ENCODE assay signal across 18 cellular contexts in the genomic region with DNA sequence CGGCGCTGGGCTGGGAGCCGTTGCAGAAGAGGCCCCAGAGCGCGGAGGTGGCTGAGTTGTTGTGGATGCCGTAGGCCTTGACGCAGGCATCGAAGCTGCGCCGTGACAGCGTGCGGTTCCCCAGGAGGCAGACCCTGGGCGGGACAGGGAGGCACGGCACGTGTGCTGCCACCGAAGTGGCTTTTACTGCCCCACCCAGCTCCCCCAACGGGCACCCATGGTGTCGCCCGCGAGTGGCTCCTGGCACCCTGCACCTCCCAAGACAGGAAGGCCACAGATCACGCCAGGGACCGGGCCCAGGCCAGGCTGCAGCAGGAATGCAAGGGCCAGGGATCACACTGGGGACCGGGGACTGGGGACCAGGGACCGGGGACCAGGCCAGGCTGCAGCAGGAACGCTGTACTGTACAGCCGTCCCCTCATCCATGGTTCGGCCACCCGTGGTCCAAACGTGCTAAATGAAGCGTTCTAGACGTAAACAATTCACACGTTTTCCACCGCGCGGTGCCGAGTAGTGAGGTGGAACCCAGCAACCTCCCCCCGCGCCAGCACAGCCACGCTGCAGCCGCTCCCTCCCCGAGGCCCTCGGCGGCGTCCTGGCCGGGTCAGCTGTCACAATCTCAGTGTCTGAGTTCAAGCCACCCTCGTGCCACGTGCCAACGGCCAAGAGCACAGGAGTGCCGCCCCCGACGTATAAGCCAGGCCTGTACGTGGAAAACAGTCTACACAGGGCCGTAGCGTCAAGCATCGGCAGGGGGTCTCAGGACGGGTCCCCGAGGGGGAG. TPM values are rescaled to one million over a fixed set of nuclear protein-coding genes. Genes with fewer than 3 reads are reported as not detected.
DNase-seq lines count a peak whose midpoint lies in the region; FAIRE-seq and TF ChIP-seq lines count a peak whose summit lies in the region.
"Had no signal": no experiment of that assay in that cellular context is flagged by ENCODE, and none has a peak within 500 bp of the region (broad histone marks: within the 10 kb centered on the region; RNA-seq: fewer than 3 reads in every experiment).

No MANE protein-coding gene starts in this region.

- no peak overlapping the region for H3K4me2 ChIP-seq in mesenchymal stem cell (ENCODE audit: low read length, poor library complexity, severe bottlenecking)
- H3K4me2 ChIP-seq: BLaER1 had no signal

- H2AK5ac ChIP-seq in mesenchymal stem cell (ENCODE audit: low read length, severe bottlenecking), result no peak overlapping the region

- H2BK120ac ChIP-seq in mesenchymal stem cell (ENCODE audit: low read depth, low read length), result no peak overlapping the region

- H4K91ac ChIP-seq in mesenchymal stem cell (ENCODE audit: low read length), result peak overlapping the region; percentile 18

- no peak overlapping the region for H2BK15ac ChIP-seq in mesenchymal stem cell (ENCODE audit: low read depth, poor library complexity, severe bottlenecking)

- peaks cover 14 to 26% of the 10 kb centered on the region in 2 experiments for H3K36me3 ChIP-seq in mesenchymal stem cell (ENCODE audit: control insufficient read depth in 1 of 2, insufficient read depth in 2 of 2, low read depth in 1 of 2, low read length in 2 of 2)
- H3K36me3 ChIP-seq: HAP-1 had no signal

- TF ChIP-seq CTCF in RWPE1 (conservative IDR thresholded peaks at IDR 0.05; ENCODE audit: low read depth), result no peak
- TF ChIP-seq CTCF in GM10248 (IDR thresholded peaks at IDR 0.05; ENCODE audit: control extremely low read depth, extremely low read depth, low read depth, missing control alignments), result no peak

- H3K27ac Mint-ChIP-seq in activated naive CD4-positive, alpha-beta T cell treated with anti-CD3 and anti-CD28 coated beads, Interleukin-2, amount 50 U/mL, for 24 hours, result peak overlapping the region; percentile 59
- no peak overlapping the region for H3K27ac Mint-ChIP-seq in T-helper 2 cell treated with Interferon-gamma antibody and Interleukin-4, amounts not matched to agents 5 μg/mL and 100 μg/mL, for 36 hours
- H3K27ac Mint-ChIP-seq: CD14-positive monocyte; CD4-positive, alpha-beta memory T cell had no signal

- no peak overlapping the region for H3K4me3 Mint-ChIP-seq in activated naive CD4-positive, alpha-beta T cell treated with anti-CD3 and anti-CD28 coated beads, Interleukin-2, amount 50 U/mL, for 24 hours
- no peak overlapping the region for H3K4me3 Mint-ChIP-seq in T-helper 2 cell treated with Interferon-gamma antibody and Interleukin-4, amounts not matched to agents 5 μg/mL and 100 μg/mL, for 36 hours
- H3K4me3 Mint-ChIP-seq: CD14-positive monocyte; CD4-positive, alpha-beta memory T cell had no signal

- no peak overlapping the region for H2BK5ac ChIP-seq in mesenchymal stem cell (ENCODE audit: low read depth, low read length, poor library complexity, severe bottlenecking)

- no peaks in the 10 kb centered on the region for H3K4me1 Mint-ChIP-seq in activated naive CD4-positive, alpha-beta T cell treated with anti-CD3 and anti-CD28 coated beads, Interleukin-2, amount 50 U/mL, for 24 hours
- no peaks in the 10 kb centered on the region for H3K4me1 Mint-ChIP-seq in T-helper 2 cell treated with Interferon-gamma antibody and Interleukin-4, amounts not matched to agents 5 μg/mL and 100 μg/mL, for 36 hours (ENCODE audit: low read depth)
- H3K4me1 Mint-ChIP-seq: CD14-positive monocyte; CD4-positive, alpha-beta memory T cell had no signal

- H3K4me3 ChIP-seq in mesenchymal stem cell (ENCODE audit: insufficient read depth in 1 of 2, low read depth in 1 of 2, low read length in 2 of 2), result no peak overlapping the region
- H3K4me3 ChIP-seq: BLaER1, GM12878, HAP-1 had no signal

- no peaks in the 10 kb centered on the region for H3K9me3 Mint-ChIP-seq in activated naive CD4-positive, alpha-beta T cell treated with anti-CD3 and anti-CD28 coated beads, Interleukin-2, amount 50 U/mL, for 24 hours
- H3K9me3 Mint-ChIP-seq in T-helper 2 cell treated with Interferon-gamma antibody and Interleukin-4, amounts not matched to agents 5 μg/mL and 100 μg/mL, for 36 hours, result no peaks in the 10 kb centered on the region

- H4K8ac ChIP-seq in mesenchymal stem cell (ENCODE audit: low read length), result no peak overlapping the region

- POLR2A ChIA-PET in RWPE1 (lab: Yijun Ruan, JAX; ENCODE audit: low non-redundant PET), result interaction anchor here (0.5 kb wide), 1 partner anchor 24 kb away, joined by 3 read pairs; no protein-coding TSS in a partner anchor
- POLR2A ChIA-PET in GM10248 (lab: Yijun Ruan, JAX), result no interaction called here

- no peak overlapping the region for H3K14ac ChIP-seq in mesenchymal stem cell (ENCODE audit: low read length in 2 of 2)

- no peaks in the 10 kb centered on the region for H3K79me1 ChIP-seq in mesenchymal stem cell (replicated peaks; ENCODE audit: low read length, poor library complexity, severe bottlenecking)

- peaks cover 2% of the 10 kb centered on the region for H3K4me1 ChIP-seq in mesenchymal stem cell (ENCODE audit: control insufficient read depth, insufficient read depth, low read depth, low read length)
- H3K4me1 ChIP-seq: BLaER1, HAP-1 had no signal

- H3K4ac ChIP-seq in mesenchymal stem cell (ENCODE audit: low read depth in 1 of 2, low read length in 2 of 2), result no peak overlapping the region

- no peak overlapping the region for H2AFZ ChIP-seq in mesenchymal stem cell (ENCODE audit: low read depth, low read length)

- no peaks in the 10 kb centered on the region for H3K27me3 ChIP-seq in mesenchymal stem cell (ENCODE audit: control insufficient read depth in 1 of 2, insufficient read depth in 1 of 2, low read length in 2 of 2)
- H3K27me3 ChIP-seq: BLaER1 had no signal

- no peak overlapping the region for H2BK12ac ChIP-seq in mesenchymal stem cell (ENCODE audit: low read length in 2 of 2)

- DNase-seq in activated naive CD4-positive, alpha-beta T cell (lab: John Stamatoyannopoulos, UW), result no peak
- no peak for DNase-seq in RWPE1 (ENCODE audit: low spot score)
- DNase-seq in mesenchymal stem cell, result no peak
- DNase-seq in urothelium cell line (ENCODE audit: low spot score), result no peak
- no peak for DNase-seq in T-helper 2 cell treated with Interferon-gamma antibody and Interleukin-4, amounts not matched to agents 5 μg/mL and 100 μg/mL, for 36 hours (ENCODE audit: low spot score)
- DNase-seq in activated T-cell treated with anti-CD3 and anti-CD28 coated beads for 4 hours, result no peak
- no peak for DNase-seq in GM10248 (ENCODE audit: extremely low spot score)
- DNase-seq: 8988T; Calu3; CD4-positive, alpha-beta memory T cell; DMS79 treated with DMSO at 0.1 percent for 48 hours; GF-D8; IMR-90 had no signal

- H3K18ac ChIP-seq in mesenchymal stem cell (ENCODE audit: low read depth in 1 of 2, low read length in 2 of 2), result no peak overlapping the region

- no peaks in the 10 kb centered on the region for H3K36me3 Mint-ChIP-seq in activated naive CD4-positive, alpha-beta T cell treated with anti-CD3 and anti-CD28 coated beads, Interleukin-2, amount 50 U/mL, for 24 hours
- H3K36me3 Mint-ChIP-seq in T-helper 2 cell treated with Interferon-gamma antibody and Interleukin-4, amounts not matched to agents 5 μg/mL and 100 μg/mL, for 36 hours (ENCODE audit: low read depth), result peaks cover 29% of the 10 kb centered on the region

- no peak overlapping the region for H3K9ac ChIP-seq in mesenchymal stem cell (ENCODE audit: low read length)
- H3K9ac ChIP-seq: BLaER1 had no signal

- H3K27me3 Mint-ChIP-seq in activated naive CD4-positive, alpha-beta T cell treated with anti-CD3 and anti-CD28 coated beads, Interleukin-2, amount 50 U/mL, for 24 hours, result no peaks in the 10 kb centered on the region
- H3K27me3 Mint-ChIP-seq in T-helper 2 cell treated with Interferon-gamma antibody and Interleukin-4, amounts not matched to agents 5 μg/mL and 100 μg/mL, for 36 hours (ENCODE audit: low read depth), result no peaks in the 10 kb centered on the region
- H3K27me3 Mint-ChIP-seq: CD4-positive, alpha-beta memory T cell had no signal

- FAIRE-seq in urothelium cell line (lab: Jason Lieb, UNC), result peak; percentile 32
- FAIRE-seq: GM12878 had no signal

- H3K27ac ChIP-seq in RWPE1 (peak overlapping the region; percentile 29), mesenchymal stem cell (ENCODE audit: low read length, poor library complexity, severe bottlenecking) (no peak overlapping the region)
- H3K27ac ChIP-seq: BLaER1 had no signal

- 95% methylated on average over 57 of the region's 57 CpGs for WGBS in mesenchymal stem cell

- H3K23ac ChIP-seq in mesenchymal stem cell (ENCODE audit: low read length in 2 of 2), result no peak overlapping the region

- CTCF ChIA-PET in RWPE1 (lab: Yijun Ruan, JAX) (interaction anchor here (0.5 to 0.7 kb wide), 2 partner anchors 53 to 893 kb away, joined by 3 to 4 read pairs; no protein-coding TSS in a partner anchor), GM10248 (lab: Yijun Ruan, JAX) (no interaction called here)

- H3K9me3 ChIP-seq in mesenchymal stem cell (ENCODE audit: control insufficient read depth, low read length), result no peaks in the 10 kb centered on the region
- H3K9me3 ChIP-seq: BLaER1, HAP-1 had no signal

RNA-seq across cellular contexts. Expression of a gene that starts 27.8 kb away (rescaled TPM):
- 23.4 TPM for polyA plus RNA-seq in mesenchymal stem cell (2013, experiment 1 of 2)
- 22.9 TPM for polyA plus RNA-seq in mesenchymal stem cell (2013, experiment 2 of 2)
